8 cellular contexts compared by ENCODE assay signal in the genomic region with DNA sequence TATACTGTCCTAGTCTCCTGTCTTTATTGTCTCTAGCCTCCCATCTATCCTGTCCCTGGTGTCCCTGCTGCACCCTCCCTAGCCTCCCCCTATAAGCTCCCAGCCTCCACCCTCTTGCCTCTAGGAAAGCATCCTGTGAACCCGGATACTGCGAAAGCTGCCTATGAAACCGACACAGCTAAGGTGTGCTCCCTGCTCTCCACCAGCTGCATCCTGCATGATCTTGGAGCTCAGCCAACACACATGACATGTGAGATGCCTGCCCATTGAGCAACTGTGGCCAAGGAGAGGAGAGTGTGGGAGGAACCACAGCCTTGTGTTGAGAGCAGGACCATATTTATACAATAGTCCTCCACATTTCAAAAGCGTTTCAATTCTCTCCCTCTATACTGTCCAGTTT.
DNase-seq lines count a peak whose midpoint lies in the region; ATAC-seq and TF ChIP-seq lines count a peak whose summit lies in the region.

No MANE protein-coding gene starts in this region.

- TF ChIP-seq CTCF in cardiac fibroblast (IDR thresholded peaks at IDR 0.05; ENCODE audit: low read depth, low read length) (no peak), prostate gland (IDR thresholded peaks at IDR 0.05) (no peak)

- intact Hi-C loops in prostate gland (cut with DNase I) = no loop called here

- ATAC-seq in HG02981 (IDR thresholded peaks at IDR 0.05; ENCODE audit: unreplicated experiment) (peak; percentile 59), HG02610 (IDR thresholded peaks at IDR 0.05; ENCODE audit: unreplicated experiment) (no peak)

- WGBS in prostate gland = 17% methylated on average over 4 of the region's 4 CpGs

- no peaks in the 10 kb centered on the region for H3K4me1 ChIP-seq in prostate gland (replicated peaks)

- DNase-seq in EH (ENCODE audit: low read depth) (peak; percentile 11), NCI-H2227 (lab: John Stamatoyannopoulos, UW; ENCODE audit: unreplicated experiment) (peak; percentile 60), cardiac fibroblast (ENCODE audit: low read depth in 2 of 2) (peak; percentile 66 to 72), prostate gland (ENCODE audit: low spot score) (peak; percentile 74), pons (ENCODE audit: low spot score) (no peak)
- DNase-seq in stimulated activated CD4-positive, alpha-beta T cell treated with anti-CD3 and anti-CD28 coated beads, Interleukin-1b, Interleukin-23, amount 100 ng/mL, for 48 hours = no peak

- H3K27me3 ChIP-seq in prostate gland (replicated peaks; ENCODE audit: insufficient read depth) = no peaks in the 10 kb centered on the region

- H3K4me3 ChIP-seq in cardiac fibroblast (replicated peaks in 1 of 2; ENCODE audit: low read depth in 2 of 2, low read length in 2 of 2) (no peak overlapping the region), prostate gland (no peak overlapping the region)

- H3K36me3 ChIP-seq in prostate gland = no peaks in the 10 kb centered on the region

- H3K9me3 ChIP-seq in prostate gland = no peaks in the 10 kb centered on the region

- H3K27ac ChIP-seq in prostate gland = no peak overlapping the region

- no peak for TF ChIP-seq POLR2A in prostate gland (IDR thresholded peaks at IDR 0.05)

Comparison
In these comparisons a context has a peak if more than half of its experiments do, and no peak if none do; other contexts are left out.
1. DNase-seq: peak in EH (single experiment), NCI-H2227 (single experiment), cardiac fibroblast (2 of 2) and prostate gland (single experiment); none in stimulated activated CD4-positive, alpha-beta T cell treated with anti-CD3 and anti-CD28 coated beads, Interleukin-1b, Interleukin-23, amount 100 ng/mL, for 48 hours (single experiment) and pons (single experiment).